Comparison of ENCODE assay signal across 2 cellular contexts in genomic region chr9:96818535-96818934, GRCh38.
TF ChIP-seq lines count a peak whose summit lies in the region.

No MANE protein-coding gene starts in this region.

TF ChIP-seq in HepG2, 621 proteins besides CTCF, POLR2A, EP300 and RAD21:
- TF ChIP-seq ZNF224 (CRISPR knock-in tag; IDR thresholded peaks at IDR 0.05) (no peak), ZNF274 (CRISPR knock-in tag; IDR thresholded peaks at IDR 0.05) (peak; percentile 99)

TF ChIP-seq in GM12878, 131 proteins besides CTCF, POLR2A, EP300 and RAD21:
- TF ChIP-seq PML (IDR thresholded peaks at IDR 0.05; ENCODE audit: low read length) = no peak
- TF ChIP-seq CEBPB (IDR thresholded peaks at IDR 0.05; ENCODE audit: borderline replicate concordance in 1 of 2, low read depth in 2 of 2, low read length in 2 of 2) = no peak
- TF ChIP-seq MYC (IDR thresholded peaks at IDR 0.05; ENCODE audit: insufficient read depth, insufficient read length, insufficient replicate concordance, low read length, severe bottlenecking) = no peak
- TF ChIP-seq SPI1 (IDR thresholded peaks at IDR 0.05; ENCODE audit: borderline replicate concordance, insufficient read depth, low read depth, low read length) = no peak
- no peak for TF ChIP-seq CREB1 (IDR thresholded peaks at IDR 0.05; ENCODE audit: low read depth)
- no peak for TF ChIP-seq RELA (IDR thresholded peaks at IDR 0.05; ENCODE audit: borderline replicate concordance, partially characterized antibody)
- TF ChIP-seq KLF5 (IDR thresholded peaks at IDR 0.05; ENCODE audit: partially characterized antibody) = peak; percentile 71
- TF ChIP-seq CBFB (IDR thresholded peaks at IDR 0.05; ENCODE audit: low read depth) = no peak
- TF ChIP-seq WRNIP1 (IDR thresholded peaks at IDR 0.05; ENCODE audit: borderline replicate concordance, low read depth, low read length) = no peak
- TF ChIP-seq CBX5 (IDR thresholded peaks at IDR 0.05; ENCODE audit: low read depth) = peak; percentile 90; the same call in 1 of the 2 replicates
- peak; percentile 97 for TF ChIP-seq ZNF274 (IDR thresholded peaks at IDR 0.05; ENCODE audit: insufficient read depth, insufficient read length)
- TF ChIP-seq ESRRA (IDR thresholded peaks at IDR 0.05; ENCODE audit: low read length) = no peak
- no peak for TF ChIP-seq USF2 (IDR thresholded peaks at IDR 0.05; ENCODE audit: borderline replicate concordance, low read depth, low read length)
- TF ChIP-seq, protein P1, sequence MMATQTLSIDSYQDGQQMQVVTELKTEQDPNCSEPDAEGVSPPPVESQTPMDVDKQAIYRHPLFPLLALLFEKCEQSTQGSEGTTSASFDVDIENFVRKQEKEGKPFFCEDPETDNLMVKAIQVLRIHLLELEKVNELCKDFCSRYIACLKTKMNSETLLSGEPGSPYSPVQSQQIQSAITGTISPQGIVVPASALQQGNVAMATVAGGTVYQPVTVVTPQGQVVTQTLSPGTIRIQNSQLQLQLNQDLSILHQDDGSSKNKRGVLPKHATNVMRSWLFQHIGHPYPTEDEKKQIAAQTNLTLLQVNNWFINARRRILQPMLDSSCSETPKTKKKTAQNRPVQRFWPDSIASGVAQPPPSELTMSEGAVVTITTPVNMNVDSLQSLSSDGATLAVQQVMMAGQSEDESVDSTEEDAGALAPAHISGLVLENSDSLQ (IDR thresholded peaks at IDR 0.05) = no peak
- no peak for TF ChIP-seq NKRF (conservative IDR thresholded peaks at IDR 0.05)
- TF ChIP-seq ZNF24 (IDR thresholded peaks at IDR 0.05) = no peak
- TF ChIP-seq SIX5 (IDR thresholded peaks at IDR 0.05; ENCODE audit: low read depth, low read length, severe bottlenecking) = no peak
- TF ChIP-seq BCL3 (IDR thresholded peaks at IDR 0.05; ENCODE audit: borderline replicate concordance, insufficient read depth, low read depth, low read length, poor library complexity, severe bottlenecking) = no peak
